Comparison of ENCODE assay signal across 15 cellular contexts in the genomic region with DNA sequence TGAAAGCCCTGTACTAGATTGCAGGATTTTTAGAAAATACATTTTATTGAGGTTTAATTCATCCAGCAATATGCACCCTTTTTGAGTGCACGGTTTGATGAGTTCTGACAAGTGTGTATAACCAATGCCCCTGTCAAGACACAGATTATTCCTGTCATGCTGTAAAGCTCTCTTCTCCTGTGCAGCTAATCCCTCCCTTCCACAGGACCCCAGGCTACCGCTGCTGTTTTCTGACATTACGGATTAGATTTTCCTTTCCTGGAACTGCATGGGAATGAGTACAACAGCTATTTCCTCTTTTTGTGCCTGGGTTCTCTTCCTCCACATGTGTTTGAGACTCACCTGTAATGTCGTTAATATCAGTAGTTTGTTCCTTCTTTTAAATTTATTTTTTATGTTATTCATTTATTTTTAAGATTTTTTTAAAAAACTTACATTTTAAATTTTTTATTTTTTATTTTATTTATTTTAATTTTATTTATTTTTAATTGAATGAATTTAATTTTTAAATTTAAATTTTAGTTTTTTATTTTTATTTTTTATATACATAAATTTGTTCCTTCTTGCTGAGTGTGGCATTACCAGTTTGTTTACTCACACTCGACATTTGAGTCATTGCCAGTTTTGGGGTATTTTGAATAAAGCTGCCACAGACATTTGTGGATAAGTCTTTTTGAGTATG.
"Had no signal": no experiment of that assay in that cellular context is flagged by ENCODE, and none has a peak within 500 bp of the region (broad histone marks: within the 10 kb centered on the region; RNA-seq: fewer than 3 reads in every experiment).

No MANE protein-coding gene starts in this region.

- ATAC-seq: activated naive CD8-positive, alpha-beta T cell treated with anti-CD3 and anti-CD28 coated beads, Interleukin-2, amount 50 U/mL, for 24 hours; gastrocnemius medialis; heart right ventricle; upper lobe of right lung had no signal

- DNase-seq: activated B cell treated with CpG ODN at 0.5 μM for 24 hours; activated CD4-positive, alpha-beta T cell treated with anti-CD3 and anti-CD28 coated beads, Interleukin-2, amount 10 ng/mL, durations not matched to agents 7 days and 5 days; activated CD8-positive, alpha-beta memory T cell treated with anti-CD3 and anti-CD28 coated beads for 24 hours; activated naive CD4-positive, alpha-beta T cell treated with Interleukin-2 at 50 U/mL for 16 hours; activated naive CD8-positive, alpha-beta T cell treated with anti-CD3 and anti-CD28 coated beads, Interleukin-2, amount 50 U/mL, for 24 hours; colonic mucosa; effector CD4-positive, alpha-beta T cell; gastrocnemius medialis; heart right ventricle; left ventricle myocardium inferior; sigmoid colon; stimulated activated CD4-positive, alpha-beta T cell treated with anti-CD3 and anti-CD28 coated beads, Interleukin-12 subunit alpha, Interleukin-12 subunit beta, amount 100 ng/mL, for 4 hours; stimulated activated naive CD4-positive, alpha-beta T cell treated with Interleukin-2 at 50 U/mL for 16 hours; upper lobe of right lung had no signal

- FAIRE-seq: keratinocyte had no signal
